Comparison of ENCODE assay signal across 9 cellular contexts in genomic region chr11:65646921-65647701, GRCh38. TPM values are rescaled to one million over a fixed set of nuclear protein-coding genes. Genes with fewer than 3 reads are reported as not detected.
A peak's percentile ranks its signal among the peaks of the same experiment; 100 is the strongest.
DNase-seq lines count a peak whose midpoint lies in the region; ATAC-seq, FAIRE-seq and TF ChIP-seq lines count a peak whose summit lies in the region.
"Had no signal": no experiment of that assay in that cellular context is flagged by ENCODE, and none has a peak within 500 bp of the region (broad histone marks: within the 10 kb centered on the region; RNA-seq: fewer than 3 reads in every experiment).

No MANE protein-coding gene starts in this region.

- FAIRE-seq in GM12891 (lab: Jason Lieb, UNC): no peak

- H3K27me3 Mint-ChIP-seq in WTC11 (ENCODE audit: low read depth): peaks cover 3% of the 10 kb centered on the region; the same call in 1 of the 2 replicates
- H3K27me3 Mint-ChIP-seq in activated CD4-positive, alpha-beta memory T cell treated with anti-CD3 and anti-CD28 coated beads, Interleukin-2, amount 10 ng/mL, durations not matched to agents 7 days and 5 days: no peaks in the 10 kb centered on the region
- H3K27me3 Mint-ChIP-seq: stimulated activated naive CD8-positive, alpha-beta T cell treated with anti-CD3 and anti-CD28 coated beads, Interleukin-15, Interleukin-2, amounts not matched to agents 100 ng/mL and 50 ng/mL, for 24 hours had no signal

- H3K4me1 ChIP-seq in right atrium auricular region: peaks cover 0 to 21% of the 10 kb centered on the region in 2 donors

- H3K27me3 ChIP-seq in right atrium auricular region: no peaks in the 10 kb centered on the region

- H3K9me3 ChIP-seq in right atrium auricular region: no peaks in the 10 kb centered on the region

- DNase-seq in Caki2 (ENCODE audit: low read depth) (peak; percentile 63), WTC11 (ENCODE audit: low spot score) (peak; percentile 77), right atrium auricular region (ENCODE audit: low spot score) (no peak), pons (ENCODE audit: low spot score) (peak; percentile 40), amniotic stem cell (lab: John Stamatoyannopoulos, UW) (no peak), GM12891 (ENCODE audit: insufficient read length, low spot score) (no peak)
- DNase-seq in activated CD4-positive, alpha-beta memory T cell treated with anti-CD3 and anti-CD28 coated beads, Interleukin-2, amount 10 ng/mL, durations not matched to agents 7 days and 5 days: no peak

- peak overlapping the region; percentile 2 to 12 for H3K4me3 ChIP-seq in right atrium auricular region

- POLR2A ChIA-PET in WTC11 (lab: Charles Lee): interaction anchor here (0.6 to 1.8 kb wide), 2 partner anchors 9 to 23 kb away, joined by 3 to 13 read pairs; partner anchors contain the start of gene SIPA1
- POLR2A ChIA-PET in activated CD4-positive, alpha-beta memory T cell treated with anti-CD3 and anti-CD28 coated beads, Interleukin-2, amount 10 ng/mL, durations not matched to agents 7 days and 5 days (lab: Charles Lee): interaction anchor here (0.5 kb wide), 1 partner anchor 13 kb away, joined by 3 read pairs; no protein-coding TSS in a partner anchor

- ATAC-seq in WTC11: peak; percentile 49
- ATAC-seq in GM21526 (IDR thresholded peaks at IDR 0.05; ENCODE audit: low FRiP score, unreplicated experiment): no peak

- no peaks in the 10 kb centered on the region for H3K9me3 Mint-ChIP-seq in WTC11
- no peaks in the 10 kb centered on the region for H3K9me3 Mint-ChIP-seq in activated CD4-positive, alpha-beta memory T cell treated with anti-CD3 and anti-CD28 coated beads, Interleukin-2, amount 10 ng/mL, durations not matched to agents 7 days and 5 days
- H3K9me3 Mint-ChIP-seq: stimulated activated naive CD8-positive, alpha-beta T cell treated with anti-CD3 and anti-CD28 coated beads, Interleukin-15, Interleukin-2, amounts not matched to agents 100 ng/mL and 50 ng/mL, for 24 hours had no signal

- TF ChIP-seq CTCF in WTC11 (IDR thresholded peaks at IDR 0.05) (no peak), right atrium auricular region (IDR thresholded peaks at IDR 0.05) (no peak)

- peaks cover 4% of the 10 kb centered on the region; the same call in 1 of the 2 replicates for H3K36me3 Mint-ChIP-seq in WTC11
- peaks cover 61% of the 10 kb centered on the region for H3K36me3 Mint-ChIP-seq in activated CD4-positive, alpha-beta memory T cell treated with anti-CD3 and anti-CD28 coated beads, Interleukin-2, amount 10 ng/mL, durations not matched to agents 7 days and 5 days (ENCODE audit: low read depth)

- TF ChIP-seq POLR2A in GM12891 (IDR thresholded peaks at IDR 0.05; ENCODE audit: low read depth, low read length): no peak

- peaks cover 35% of the 10 kb centered on the region for H3K36me3 ChIP-seq in right atrium auricular region

- CTCF ChIA-PET in WTC11 (lab: Charles Lee): interaction anchor here (0.6 to 2.4 kb wide), 17 partner anchors 9 to 242 kb away, joined by 3 to 36 read pairs (median 4); partner anchors contain the start of genes FIBP, KAT5, KCNK7 and MUS81
- CTCF ChIA-PET in activated CD4-positive, alpha-beta memory T cell treated with anti-CD3 and anti-CD28 coated beads, Interleukin-2, amount 10 ng/mL, durations not matched to agents 7 days and 5 days (lab: Charles Lee): no interaction called here

- peak overlapping the region; percentile 92 for H3K4me3 Mint-ChIP-seq in WTC11
- no peak overlapping the region for H3K4me3 Mint-ChIP-seq in activated CD4-positive, alpha-beta memory T cell treated with anti-CD3 and anti-CD28 coated beads, Interleukin-2, amount 10 ng/mL, durations not matched to agents 7 days and 5 days
- H3K4me3 Mint-ChIP-seq: stimulated activated naive CD8-positive, alpha-beta T cell treated with anti-CD3 and anti-CD28 coated beads, Interleukin-15, Interleukin-2, amounts not matched to agents 100 ng/mL and 50 ng/mL, for 24 hours had no signal

- peaks cover 26% of the 10 kb centered on the region for H3K4me1 Mint-ChIP-seq in WTC11
- peaks cover 30% of the 10 kb centered on the region for H3K4me1 Mint-ChIP-seq in activated CD4-positive, alpha-beta memory T cell treated with anti-CD3 and anti-CD28 coated beads, Interleukin-2, amount 10 ng/mL, durations not matched to agents 7 days and 5 days

- H3K27ac Mint-ChIP-seq in WTC11: no peak overlapping the region
- no peak overlapping the region for H3K27ac Mint-ChIP-seq in activated CD4-positive, alpha-beta memory T cell treated with anti-CD3 and anti-CD28 coated beads, Interleukin-2, amount 10 ng/mL, durations not matched to agents 7 days and 5 days

- in situ Hi-C loops in Caki2 (cut with HindIII; ENCODE audit: low pct_unique_long_range_greater_than_20kb, low sequenced_read_pairs): no loop called here

- H3K27ac ChIP-seq in right atrium auricular region: no peak overlapping the region

TF ChIP-seq in WTC11, 78 proteins besides CTCF, POLR2A, EP300 and RAD21 (continues in another document):
- TF ChIP-seq, protein P1, sequence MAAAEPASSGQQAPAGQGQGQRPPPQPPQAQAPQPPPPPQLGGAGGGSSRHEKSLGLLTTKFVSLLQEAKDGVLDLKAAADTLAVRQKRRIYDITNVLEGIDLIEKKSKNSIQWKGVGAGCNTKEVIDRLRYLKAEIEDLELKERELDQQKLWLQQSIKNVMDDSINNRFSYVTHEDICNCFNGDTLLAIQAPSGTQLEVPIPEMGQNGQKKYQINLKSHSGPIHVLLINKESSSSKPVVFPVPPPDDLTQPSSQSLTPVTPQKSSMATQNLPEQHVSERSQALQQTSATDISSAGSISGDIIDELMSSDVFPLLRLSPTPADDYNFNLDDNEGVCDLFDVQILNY (CRISPR knock-in tag; IDR thresholded peaks at IDR 0.05): peak; percentile 59; the same call in 1 of the 2 replicates
- TF ChIP-seq FOXK1 (CRISPR knock-in tag; IDR thresholded peaks at IDR 0.05): peak; percentile 56
- no peak for TF ChIP-seq ZNF396 (CRISPR knock-in tag; IDR thresholded peaks at IDR 0.05; ENCODE audit: borderline replicate concordance)
- no peak for TF ChIP-seq NR1H2 (CRISPR knock-in tag; IDR thresholded peaks at IDR 0.05)
- no peak for TF ChIP-seq NR3C1 (CRISPR knock-in tag; conservative IDR thresholded peaks at IDR 0.05; ENCODE audit: low read depth)

TF ChIP-seq in GM12891, 5 proteins besides CTCF, POLR2A, EP300 and RAD21:
- TF ChIP-seq TAF1 (IDR thresholded peaks at IDR 0.05; ENCODE audit: low read depth, low read length): no peak
- no peak for TF ChIP-seq PAX5 (IDR thresholded peaks at IDR 0.05; ENCODE audit: insufficient read depth, low read length, severe bottlenecking)
- no peak for TF ChIP-seq POU2F2 (IDR thresholded peaks at IDR 0.05; ENCODE audit: low read depth, low read length)
- no peak for TF ChIP-seq SPI1 (IDR thresholded peaks at IDR 0.05; ENCODE audit: low read depth, low read length)
- no peak for TF ChIP-seq POLR2AphosphoS5 (IDR thresholded peaks at IDR 0.05; ENCODE audit: low read depth, low read length)

RNA-seq across cellular contexts. Expression of gene SIPA1, which starts 9.2 kb away (rescaled TPM):
- 12.2 and 34.4 TPM in 2 replicates for total RNA-seq in Caki2 (2014; rRNA removed; shearing (Covaris generic); ENCODE audit: low replicate concordance)
- total RNA-seq in WTC11 (2021): 63.3 to 71.7 TPM (median 65.4 TPM) in 3 replicates
- total RNA-seq in right atrium auricular region: 10 to 100 TPM; 14.5 to 29.6 TPM
- 100 to 1,000 TPM; 201 to 205 TPM for total RNA-seq in activated CD4-positive, alpha-beta memory T cell treated with anti-CD3 and anti-CD28 coated beads, Interleukin-2, amount 10 ng/mL, durations not matched to agents 7 days and 5 days
- polyA plus RNA-seq in GM12891 (2012; ENCODE audit: low read depth, missing spikeins): 62.2 TPM

RNA-seq across cellular contexts. Expression of gene RELA, which starts 15.6 kb away (rescaled TPM):
- total RNA-seq in Caki2 (2014; rRNA removed; shearing (Covaris generic); ENCODE audit: low replicate concordance): 36.3 and 49.7 TPM in 2 replicates
- 26.3 to 35.1 TPM (median 29.0 TPM) in 3 replicates for total RNA-seq in WTC11 (2021)
- total RNA-seq in right atrium auricular region: 10 to 100 TPM; 30.7 to 54.9 TPM
- total RNA-seq in activated CD4-positive, alpha-beta memory T cell treated with anti-CD3 and anti-CD28 coated beads, Interleukin-2, amount 10 ng/mL, durations not matched to agents 7 days and 5 days: 100 to 1,000 TPM in 1 of 2 experiments, 10 to 100 TPM in 1; 91.2 to 102 TPM
- polyA plus RNA-seq in GM12891 (2012; ENCODE audit: low read depth, missing spikeins): 41.3 TPM

RNA-seq across cellular contexts. Expression of gene PCNX3, which starts 31.5 kb away (rescaled TPM):
- total RNA-seq in Caki2 (2014; rRNA removed; shearing (Covaris generic); ENCODE audit: low replicate concordance): 20.8 and 22.8 TPM in 2 replicates
- total RNA-seq in WTC11 (2021) (44.6 to 51.6 TPM (median 45.8 TPM) in 3 replicates), right atrium auricular region (10 to 100 TPM; 16.1 to 21.8 TPM)
- total RNA-seq in activated CD4-positive, alpha-beta memory T cell treated with anti-CD3 and anti-CD28 coated beads, Interleukin-2, amount 10 ng/mL, durations not matched to agents 7 days and 5 days: 10 to 100 TPM; 39.8 to 40.3 TPM
- polyA plus RNA-seq in GM12891 (2012; ENCODE audit: low read depth, missing spikeins): 15.4 TPM

RNA-seq across cellular contexts. Expression of gene MAP3K11, which starts 33.1 kb away (rescaled TPM):
- total RNA-seq in Caki2 (2014; rRNA removed; shearing (Covaris generic); ENCODE audit: low replicate concordance): 37.2 and 40.0 TPM in 2 replicates
- total RNA-seq in WTC11 (2021) (46.1 to 56.1 TPM (median 52.8 TPM) in 3 replicates), right atrium auricular region (10 to 100 TPM; 21.1 to 30.5 TPM)
- 10 to 100 TPM; 67.2 to 71.8 TPM for total RNA-seq in activated CD4-positive, alpha-beta memory T cell treated with anti-CD3 and anti-CD28 coated beads, Interleukin-2, amount 10 ng/mL, durations not matched to agents 7 days and 5 days
- 26.7 TPM for polyA plus RNA-seq in GM12891 (2012; ENCODE audit: low read depth, missing spikeins)

RNA-seq across cellular contexts. Expression of gene KCNK7, which starts 51.5 kb away (rescaled TPM):
- not detected in 2 replicates for total RNA-seq in Caki2 (2014; rRNA removed; shearing (Covaris generic); ENCODE audit: low replicate concordance)
- total RNA-seq in WTC11 (2021) (1.4 to 2.1 TPM (median 2.0 TPM) in 3 replicates), right atrium auricular region (under 1 TPM in 1 of 2 donors, not detected in 1; 0.39 TPM)
- total RNA-seq in activated CD4-positive, alpha-beta memory T cell treated with anti-CD3 and anti-CD28 coated beads, Interleukin-2, amount 10 ng/mL, durations not matched to agents 7 days and 5 days: 1 to 10 TPM in 1 of 2 experiments, under 1 TPM in 1; 0.80 to 1.0 TPM
- polyA plus RNA-seq in GM12891 (2012; ENCODE audit: low read depth, missing spikeins): 0.09 TPM

Comparison
In these comparisons a context has a peak if more than half of its experiments do, and no peak if none do; other contexts are left out.
1. DNase-seq: peak in Caki2 (single experiment), WTC11 (single experiment) and pons (single experiment); none in right atrium auricular region (single experiment), amniotic stem cell (single experiment), activated CD4-positive, alpha-beta memory T cell treated with anti-CD3 and anti-CD28 coated beads, Interleukin-2, amount 10 ng/mL, durations not matched to agents 7 days and 5 days (single experiment) and GM12891 (single experiment).